In the genomic region with DNA sequence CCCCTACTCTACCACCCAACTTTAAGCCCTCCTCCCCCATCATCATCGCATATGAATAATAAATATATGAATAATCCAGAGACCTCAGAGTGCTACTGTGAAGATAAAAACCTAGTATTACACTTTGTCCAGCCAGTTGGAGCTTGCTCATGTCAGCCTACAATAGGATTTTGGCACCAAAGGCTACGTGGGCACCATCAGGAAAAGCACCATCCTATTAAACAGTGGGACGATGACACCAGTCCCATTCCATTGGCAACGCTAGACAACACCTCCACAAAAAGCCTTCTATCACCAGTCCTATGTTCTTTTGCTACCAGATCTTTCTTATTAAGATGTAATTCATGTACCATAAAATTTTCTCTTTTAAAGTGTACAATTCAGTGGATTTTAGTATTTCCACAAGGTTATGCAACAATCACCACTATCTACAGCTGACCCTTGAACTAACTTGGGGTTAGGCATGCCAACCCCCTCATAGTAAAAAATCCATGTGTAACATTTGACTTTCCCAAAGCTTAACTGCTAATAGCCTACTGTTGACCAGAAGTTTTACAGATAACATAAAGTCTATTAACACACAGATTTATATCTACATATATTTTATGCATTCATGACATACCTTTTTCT, we compare ENCODE assay signal across 10 cellular contexts.
"Had no signal": no experiment of that assay in that cellular context is flagged by ENCODE, and none has a peak within 500 bp of the region (broad histone marks: within the 10 kb centered on the region; RNA-seq: fewer than 3 reads in every experiment).

No MANE protein-coding gene starts in this region.

- H3K9ac ChIP-seq: GM23248 had no signal

- H3K4me3 ChIP-seq: GM23248, HAP-1, K562 had no signal

- ATAC-seq: HCT116, K562 had no signal

- H3K9me3 ChIP-seq: HAP-1 had no signal

- H3K9me3 Mint-ChIP-seq: HFFc6 had no signal

- H3K27ac ChIP-seq: GM23248, HL-60 had no signal

- H3K27ac Mint-ChIP-seq: HFFc6 had no signal

- DNase-seq: GM23248, GOT3, H7, HFFc6, IMR-90, KG1 had no signal

- H3K36me3 ChIP-seq: HAP-1 had no signal

- H3K4me3 Mint-ChIP-seq: HFFc6 had no signal
